Comparison of ENCODE assay signal across 15 cellular contexts in the genomic region with DNA sequence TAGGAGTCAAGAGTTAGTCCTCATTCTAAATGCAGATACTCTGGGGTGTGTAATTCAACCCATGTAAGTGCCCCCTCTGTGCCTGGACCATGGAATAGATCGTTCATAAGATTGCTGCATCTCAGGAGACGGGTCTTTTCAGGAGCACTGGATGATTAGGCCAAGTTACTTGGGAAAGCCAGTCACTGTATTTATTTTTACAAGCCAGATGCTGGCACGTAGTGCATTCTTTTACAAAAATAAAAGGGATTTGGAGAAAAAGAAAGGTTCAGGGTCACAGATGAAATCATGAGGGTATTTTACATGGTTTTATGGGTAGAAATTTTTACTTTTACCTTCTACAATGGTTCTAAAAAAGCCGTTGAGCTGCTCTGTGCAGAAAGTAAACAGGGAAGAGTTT.
DNase-seq lines count a peak whose midpoint lies in the region; TF ChIP-seq lines count a peak whose summit lies in the region.
"Had no signal": no experiment of that assay in that cellular context is flagged by ENCODE, and none has a peak within 500 bp of the region (broad histone marks: within the 10 kb centered on the region; RNA-seq: fewer than 3 reads in every experiment).

No MANE protein-coding gene starts in this region.

- peaks cover 21% of the 10 kb centered on the region for H3K4me1 Mint-ChIP-seq in nephron
- peaks cover 27% of the 10 kb centered on the region for H3K4me1 Mint-ChIP-seq in neural progenitor cell
- H3K4me1 Mint-ChIP-seq: B cell had no signal

- H3K27ac Mint-ChIP-seq in nephron: peak overlapping the region in 2 of 3 experiments; percentile 54 to 79
- no peak overlapping the region for H3K27ac Mint-ChIP-seq in neural progenitor cell
- H3K27ac Mint-ChIP-seq: B cell had no signal

- H3K9me3 Mint-ChIP-seq in nephron (no peaks in the 10 kb centered on the region), neural progenitor cell (peaks cover 4% of the 10 kb centered on the region)

- no peaks in the 10 kb centered on the region for H3K27me3 ChIP-seq in SJSA1 (replicated peaks)
- H3K27me3 ChIP-seq in tibial artery: no peaks in the 10 kb centered on the region
- no peaks in the 10 kb centered on the region for H3K27me3 ChIP-seq in neural progenitor cell

- H3K36me3 Mint-ChIP-seq in nephron (ENCODE audit: low read depth) (no peaks in the 10 kb centered on the region), neural progenitor cell (no peaks in the 10 kb centered on the region)

- H4K20me1 ChIP-seq in neural progenitor cell (ENCODE audit: low read depth): peaks cover 11% of the 10 kb centered on the region

- H3K4me3 Mint-ChIP-seq in nephron (no peak overlapping the region), neural progenitor cell (no peak overlapping the region)
- H3K4me3 Mint-ChIP-seq: B cell had no signal

- no peak overlapping the region for H2AFZ ChIP-seq in neural progenitor cell (replicated peaks)

- H3F3A ChIP-seq in neural progenitor cell (ENCODE audit: low read depth): peaks cover 9% of the 10 kb centered on the region

- H3K79me2 ChIP-seq in neural progenitor cell (ENCODE audit: low read depth): peaks cover 53% of the 10 kb centered on the region

- no peak overlapping the region for H3K4me2 ChIP-seq in neural progenitor cell

- DNase-seq in SJSA1 (ENCODE audit: low read depth in 1 of 2, low spot score in 2 of 2): peak in 1 of 2 experiments; percentile 65
- no peak for DNase-seq in coronary artery (ENCODE audit: low spot score)
- DNase-seq in tibial artery: no peak
- no peak for DNase-seq in neural progenitor cell (ENCODE audit: low spot score)
- no peak for DNase-seq in GM19240 (ENCODE audit: insufficient read length, low spot score)
- no peak for DNase-seq in H4 (ENCODE audit: low spot score)
- DNase-seq: DMS79, Kasumi-1, NCI-H1417, NCI-H187 treated with DMSO at 0.1 percent for 48 hours, NCI-H2107, NCI-H446 treated with DMSO at 0.1 percent for 48 hours, NCI-H526 treated with DMSO at 0.1 percent for 48 hours had no signal

- H3K36me3 ChIP-seq in SJSA1 (no peaks in the 10 kb centered on the region), tibial artery (no peaks in the 10 kb centered on the region), neural progenitor cell (no peaks in the 10 kb centered on the region)

- H3K4me3 ChIP-seq in SJSA1: no peak overlapping the region
- no peak overlapping the region for H3K4me3 ChIP-seq in coronary artery
- no peak overlapping the region for H3K4me3 ChIP-seq in tibial artery
- no peak overlapping the region for H3K4me3 ChIP-seq in neural progenitor cell

- H3K9ac ChIP-seq in neural progenitor cell: no peak overlapping the region

- H3K27me3 Mint-ChIP-seq in nephron (ENCODE audit: low read depth) (peaks cover 3% of the 10 kb centered on the region), neural progenitor cell (ENCODE audit: insufficient read depth, low read depth) (no peaks in the 10 kb centered on the region)
- H3K27me3 Mint-ChIP-seq: B cell had no signal

- no peak for TF ChIP-seq CTCF in coronary artery (IDR thresholded peaks at IDR 0.05)
- TF ChIP-seq CTCF in nephron (IDR thresholded peaks at IDR 0.05; ENCODE audit: unreplicated experiment in 3 of 3): no peak
- TF ChIP-seq CTCF in tibial artery (IDR thresholded peaks at IDR 0.05): no peak
- no peak for TF ChIP-seq CTCF in neural progenitor cell (IDR thresholded peaks at IDR 0.05)

- H3K27ac ChIP-seq in SJSA1 (peak overlapping the region; percentile 53), coronary artery (peak overlapping the region; percentile 22 to 52), tibial artery (peak overlapping the region; percentile 26 to 64), neural progenitor cell (no peak overlapping the region)

- H3K4me1 ChIP-seq in SJSA1 (replicated peaks): peaks cover 25% of the 10 kb centered on the region
- peaks cover 0 to 53% (median 14%) of the 10 kb centered on the region in 4 donors for H3K4me1 ChIP-seq in tibial artery
- H3K4me1 ChIP-seq in neural progenitor cell: peaks cover 16% of the 10 kb centered on the region

- intact Hi-C loops in tibial artery (cut with DNase I; ENCODE audit: low total_unique reads): no loop called here

- no peaks in the 10 kb centered on the region for H3K9me3 ChIP-seq in SJSA1 (replicated peaks)
- H3K9me3 ChIP-seq in tibial artery: no peaks in the 10 kb centered on the region
- peaks cover 6% of the 10 kb centered on the region for H3K9me3 ChIP-seq in neural progenitor cell (ENCODE audit: low read depth)
